In the genomic region with DNA sequence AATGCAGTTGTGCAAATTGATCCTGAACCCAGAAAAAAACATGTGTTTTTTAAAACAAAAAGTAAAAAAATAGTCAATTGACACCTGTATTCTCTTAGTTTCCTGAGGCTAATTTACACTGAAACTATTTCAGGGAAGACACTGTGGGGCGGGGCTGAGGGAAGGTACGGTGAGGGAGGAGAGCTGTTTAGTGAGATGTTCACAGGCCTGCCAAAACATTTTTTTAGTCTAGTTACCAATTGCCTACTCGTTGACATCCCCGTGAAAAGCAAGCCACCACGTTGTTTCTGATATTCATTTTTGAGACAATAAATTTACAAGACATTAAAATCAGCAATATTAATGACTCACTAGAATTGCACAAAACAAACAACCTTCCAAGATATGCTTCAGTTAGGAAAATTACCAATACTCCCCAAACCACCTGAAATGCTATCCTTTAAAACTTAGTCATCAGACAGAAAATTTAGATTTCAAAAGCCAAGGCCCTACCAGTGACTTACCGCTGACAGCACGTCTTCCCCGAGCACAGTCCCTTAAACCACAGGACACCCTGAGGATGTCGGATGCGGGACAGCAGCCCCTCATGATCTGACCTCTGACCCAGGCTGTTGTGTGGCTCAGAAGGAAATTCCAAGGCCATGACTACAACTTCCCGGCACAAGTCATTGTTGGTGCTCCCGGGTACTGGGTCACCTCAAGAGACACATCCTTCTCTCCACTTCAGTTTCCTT, we compare ENCODE assay signal across 14 cellular contexts.
DNase-seq lines count a peak whose midpoint lies in the region; ATAC-seq and TF ChIP-seq lines count a peak whose summit lies in the region.
"Had no signal": no experiment of that assay in that cellular context is flagged by ENCODE, and none has a peak within 500 bp of the region (broad histone marks: within the 10 kb centered on the region; RNA-seq: fewer than 3 reads in every experiment).

No MANE protein-coding gene starts in this region.

- H3K27me3 Mint-ChIP-seq in neural progenitor cell (ENCODE audit: insufficient read depth, low read depth): peaks cover 6% of the 10 kb centered on the region

- no peak overlapping the region for H3K4me2 ChIP-seq in neural progenitor cell
- H3K4me2 ChIP-seq: hepatocyte had no signal

- H3K4me3 Mint-ChIP-seq in neural progenitor cell: peak overlapping the region; percentile 14

- WGBS in prostate gland: 83% methylated on average over 12 of the region's 12 CpGs

- H3K9me3 Mint-ChIP-seq in neural progenitor cell: peaks cover 9% of the 10 kb centered on the region

- DNase-seq in GM03348 (ENCODE audit: low spot score): peak; percentile 48
- peak; percentile 68 to 73 for DNase-seq in SJSA1 (ENCODE audit: low read depth in 1 of 2, low spot score in 2 of 2)
- DNase-seq in fibroblast of pulmonary artery (ENCODE audit: low read depth): peak; percentile 76
- peak; percentile 27 for DNase-seq in neural progenitor cell (ENCODE audit: low spot score)
- DNase-seq in SJCRH30: no peak
- no peak for DNase-seq in prostate gland (ENCODE audit: low spot score)
- DNase-seq in activated T-cell treated with anti-CD3 and anti-CD28 coated beads, Interleukin-2, amount 50 U/mL, for 1 hour: no peak
- DNase-seq: activated CD4-positive, alpha-beta T cell treated with anti-CD3 and anti-CD28 coated beads, Interleukin-2, amount 50 U/mL, for 4 hours; DMS153; MM.1S; OCI-M1; stimulated activated CD8-positive, alpha-beta memory T cell treated with anti-CD3 and anti-CD28 coated beads, Interleukin-4, amount 100 ng/mL, for 48 hours had no signal

- H3K4me3 ChIP-seq in SJSA1 (no peak overlapping the region; the same call in 1 of the 2 replicates), fibroblast of pulmonary artery (replicated peaks; ENCODE audit: low read depth, low read length) (no peak overlapping the region), neural progenitor cell (no peak overlapping the region), SJCRH30 (no peak overlapping the region), prostate gland (no peak overlapping the region)
- H3K4me3 ChIP-seq: hepatocyte had no signal

- H3K4me1 ChIP-seq in SJSA1 (replicated peaks) (peaks cover 18% of the 10 kb centered on the region), neural progenitor cell (peaks cover 14% of the 10 kb centered on the region), SJCRH30 (no peaks in the 10 kb centered on the region), prostate gland (replicated peaks) (no peaks in the 10 kb centered on the region)

- H3F3A ChIP-seq in neural progenitor cell (ENCODE audit: low read depth): peaks cover 8% of the 10 kb centered on the region

- H3K27me3 ChIP-seq in SJSA1 (replicated peaks) (no peaks in the 10 kb centered on the region), neural progenitor cell (no peaks in the 10 kb centered on the region), SJCRH30 (no peaks in the 10 kb centered on the region), prostate gland (replicated peaks; ENCODE audit: insufficient read depth) (no peaks in the 10 kb centered on the region)
- H3K27me3 ChIP-seq: hepatocyte had no signal

- no peak overlapping the region for H2AFZ ChIP-seq in neural progenitor cell (replicated peaks)
- H2AFZ ChIP-seq: hepatocyte had no signal

- H3K4me1 Mint-ChIP-seq in neural progenitor cell: peaks cover 19% of the 10 kb centered on the region

- ATAC-seq in HG03097 (IDR thresholded peaks at IDR 0.05; ENCODE audit: low FRiP score, unreplicated experiment): no peak

- TF ChIP-seq CTCF in fibroblast of pulmonary artery (IDR thresholded peaks at IDR 0.05; ENCODE audit: low read length, missing control alignments) (no peak), neural progenitor cell (IDR thresholded peaks at IDR 0.05) (no peak), prostate gland (IDR thresholded peaks at IDR 0.05) (no peak)

- no peak overlapping the region for H3K9ac ChIP-seq in neural progenitor cell

- intact Hi-C loops in prostate gland (cut with DNase I): no loop called here

- peak overlapping the region; percentile 27 for H3K27ac ChIP-seq in SJSA1
- no peak overlapping the region for H3K27ac ChIP-seq in neural progenitor cell
- H3K27ac ChIP-seq in SJCRH30: no peak overlapping the region
- H3K27ac ChIP-seq in prostate gland: no peak overlapping the region
- H3K27ac ChIP-seq: hepatocyte had no signal

- no peaks in the 10 kb centered on the region for H4K20me1 ChIP-seq in neural progenitor cell (ENCODE audit: low read depth)

- H3K9me3 ChIP-seq in SJSA1 (replicated peaks) (no peaks in the 10 kb centered on the region), neural progenitor cell (ENCODE audit: low read depth) (no peaks in the 10 kb centered on the region), SJCRH30 (replicated peaks) (no peaks in the 10 kb centered on the region), prostate gland (no peaks in the 10 kb centered on the region)

- TF ChIP-seq POLR2A in prostate gland (IDR thresholded peaks at IDR 0.05): no peak

- peak overlapping the region; percentile 72 for H3K27ac Mint-ChIP-seq in neural progenitor cell

- H3K79me2 ChIP-seq in neural progenitor cell (ENCODE audit: low read depth): peaks cover 65% of the 10 kb centered on the region
- H3K79me2 ChIP-seq: hepatocyte had no signal

- peaks cover 20% of the 10 kb centered on the region for H3K36me3 Mint-ChIP-seq in neural progenitor cell

- H3K36me3 ChIP-seq in SJSA1: no peaks in the 10 kb centered on the region
- H3K36me3 ChIP-seq in neural progenitor cell: no peaks in the 10 kb centered on the region
- no peaks in the 10 kb centered on the region for H3K36me3 ChIP-seq in SJCRH30
- no peaks in the 10 kb centered on the region for H3K36me3 ChIP-seq in prostate gland

Comparison
In these comparisons a context has a peak if more than half of its experiments do, and no peak if none do; other contexts are left out.
1. DNase-seq: peak in GM03348 (single experiment), SJSA1 (2 of 2), fibroblast of pulmonary artery (single experiment) and neural progenitor cell (single experiment); none in SJCRH30 (0 of 2), prostate gland (single experiment) and activated T-cell treated with anti-CD3 and anti-CD28 coated beads, Interleukin-2, amount 50 U/mL, for 1 hour (single experiment).